Comparison of ENCODE assay signal across 17 cellular contexts in genomic region chr14:61350427-61350826, GRCh38. TPM values are rescaled to one million over a fixed set of nuclear protein-coding genes. Genes with fewer than 3 reads are reported as not detected.
DNase-seq lines count a peak whose midpoint lies in the region; ATAC-seq lines count a peak whose summit lies in the region.
"Had no signal": no experiment of that assay in that cellular context is flagged by ENCODE, and none has a peak within 500 bp of the region (broad histone marks: within the 10 kb centered on the region; RNA-seq: fewer than 3 reads in every experiment).

No MANE protein-coding gene starts in this region.

- H3K23ac ChIP-seq in trophoblast cell (ENCODE audit: low read length): no peak overlapping the region

- H3K9me3 Mint-ChIP-seq in activated T-helper 17 cell treated with anti-CD3 and anti-CD28 coated beads, Interleukin-2, amount 50 U/mL, for 72 hours: no peaks in the 10 kb centered on the region
- H3K9me3 Mint-ChIP-seq: mesothelial cell of epicardium had no signal

- no peak overlapping the region for H2AK5ac ChIP-seq in trophoblast cell (ENCODE audit: low read length)

- H3K4ac ChIP-seq in trophoblast cell (ENCODE audit: low read depth, low read length): peak overlapping the region; percentile 94

- no CpG with 5 or more reads among the region's 3 CpGs for WGBS in trophoblast cell (ENCODE audit: extremely low coverage, insufficient coverage, insufficient read length)

- H2BK5ac ChIP-seq in trophoblast cell (ENCODE audit: low read depth, low read length, poor library complexity): no peak overlapping the region

- no peak overlapping the region for H3K27ac ChIP-seq in trophoblast cell (ENCODE audit: low read depth, low read length)
- H3K27ac ChIP-seq: neutrophil, testis had no signal

- H4K91ac ChIP-seq in trophoblast cell (ENCODE audit: low read depth, low read length): no peak overlapping the region

- no peak overlapping the region for H2BK12ac ChIP-seq in trophoblast cell (ENCODE audit: low read length)

- H3K27ac Mint-ChIP-seq in activated T-helper 17 cell treated with anti-CD3 and anti-CD28 coated beads, Interleukin-2, amount 50 U/mL, for 72 hours: peak overlapping the region; percentile 95
- H3K27ac Mint-ChIP-seq: mesothelial cell of epicardium had no signal

- no peak overlapping the region for H4K8ac ChIP-seq in trophoblast cell (ENCODE audit: low read depth, low read length)

- no peak overlapping the region for H3K9ac ChIP-seq in trophoblast cell (ENCODE audit: low read length)

- peaks cover 68% of the 10 kb centered on the region for H3K4me1 Mint-ChIP-seq in activated T-helper 17 cell treated with anti-CD3 and anti-CD28 coated beads, Interleukin-2, amount 50 U/mL, for 72 hours

- peak overlapping the region; percentile 92 for H3K4me3 Mint-ChIP-seq in activated T-helper 17 cell treated with anti-CD3 and anti-CD28 coated beads, Interleukin-2, amount 50 U/mL, for 72 hours
- H3K4me3 Mint-ChIP-seq: mesothelial cell of epicardium had no signal

- H2AFZ ChIP-seq in trophoblast cell (ENCODE audit: insufficient read depth, low read length, poor library complexity): no peak overlapping the region

- no peak overlapping the region for H3K4me3 ChIP-seq in trophoblast cell (ENCODE audit: low read depth, low read length)
- H3K4me3 ChIP-seq: testis had no signal

- H3K14ac ChIP-seq in trophoblast cell (ENCODE audit: low read length): no peak overlapping the region

- no peak overlapping the region for H3K18ac ChIP-seq in trophoblast cell (ENCODE audit: low read length)

- peaks cover 8% of the 10 kb centered on the region for H3K79me2 ChIP-seq in trophoblast cell (ENCODE audit: control insufficient read depth, insufficient read depth, low read length, poor library complexity)

- H3K4me1 ChIP-seq in trophoblast cell (ENCODE audit: control insufficient read depth in 1 of 2, insufficient read depth in 2 of 2, low read length in 2 of 2): peaks cover 8 to 16% of the 10 kb centered on the region in 2 experiments
- H3K4me1 ChIP-seq: testis had no signal

- H4K12ac ChIP-seq in trophoblast cell (ENCODE audit: low read depth, low read length): no peak overlapping the region

- peak; percentile 64 for DNase-seq in activated CD4-positive, alpha-beta T cell treated with anti-CD3 and anti-CD28 coated beads for 48 hours
- DNase-seq in activated CD4-positive, alpha-beta T cell treated with anti-CD3 and anti-CD28 coated beads, Interleukin-2, amount 50 U/mL, for 4 hours: no peak
- DNase-seq in trophoblast cell (no peak), AG20443 (ENCODE audit: low spot score) (no peak)
- DNase-seq: COR-L47; effector CD4-positive, alpha-beta T cell; KG1; NCI-H1105 treated with DMSO at 0.1 percent for 48 hours; retina; testis had no signal

- H2BK120ac ChIP-seq in trophoblast cell (ENCODE audit: insufficient read depth, low read length, poor library complexity): no peak overlapping the region

- H3K4me2 ChIP-seq in trophoblast cell (ENCODE audit: low read length): no peak overlapping the region

- peaks cover 7% of the 10 kb centered on the region for H3K79me1 ChIP-seq in trophoblast cell (ENCODE audit: low read length)

- H3K9me3 ChIP-seq in trophoblast cell (ENCODE audit: insufficient read depth, low read depth, low read length): no peaks in the 10 kb centered on the region
- H3K9me3 ChIP-seq: neutrophil, testis had no signal

- H3K36me3 ChIP-seq in trophoblast cell (ENCODE audit: control insufficient read depth in 1 of 2, insufficient read depth in 2 of 2, low read length in 2 of 2): no peaks in the 10 kb centered on the region
- H3K36me3 ChIP-seq: neutrophil had no signal

- peak; percentile 47 for ATAC-seq in GM19455 (IDR thresholded peaks at IDR 0.05; ENCODE audit: unreplicated experiment)
- peak; percentile 56 for ATAC-seq in activated T-helper 17 cell treated with anti-CD3 and anti-CD28 coated beads, Interleukin-2, amount 50 U/mL, for 72 hours (replicated peaks)
- ATAC-seq in HG02642 (IDR thresholded peaks at IDR 0.05; ENCODE audit: poor library complexity, unreplicated experiment): no peak
- no peak for ATAC-seq in HG02938 (IDR thresholded peaks at IDR 0.05; ENCODE audit: unreplicated experiment)

- no peaks in the 10 kb centered on the region for H3K27me3 Mint-ChIP-seq in activated T-helper 17 cell treated with anti-CD3 and anti-CD28 coated beads, Interleukin-2, amount 50 U/mL, for 72 hours

- no peaks in the 10 kb centered on the region for H3K27me3 ChIP-seq in trophoblast cell (ENCODE audit: insufficient read depth, low read length)
- H3K27me3 ChIP-seq: neutrophil, testis had no signal

- H3K36me3 Mint-ChIP-seq in activated T-helper 17 cell treated with anti-CD3 and anti-CD28 coated beads, Interleukin-2, amount 50 U/mL, for 72 hours (ENCODE audit: low read depth): peaks cover 90% of the 10 kb centered on the region
- H3K36me3 Mint-ChIP-seq: mesothelial cell of epicardium had no signal

RNA-seq across cellular contexts. Expression of gene PRKCH, which starts 29.0 kb away (rescaled TPM):
- total RNA-seq in activated T-helper 17 cell treated with anti-CD3 and anti-CD28 coated beads, Interleukin-2, amount 50 U/mL, for 72 hours: 100 to 1,000 TPM; 127 to 148 TPM
- polyA plus RNA-seq in trophoblast cell (2013): 145 and 158 TPM in 2 replicates
- total RNA-seq: G401 had no signal

Comparison
In these comparisons a context has a peak if more than half of its experiments do, and no peak if none do; other contexts are left out.
1. ATAC-seq: peak in GM19455 (single experiment) and activated T-helper 17 cell treated with anti-CD3 and anti-CD28 coated beads, Interleukin-2, amount 50 U/mL, for 72 hours (single experiment); none in HG02642 (single experiment) and HG02938 (single experiment).